3 cellular contexts compared by ENCODE assay signal in genomic region chr9:130624154-130624553, GRCh38.
A peak's percentile ranks its signal among the peaks of the same experiment; 100 is the strongest.
TF ChIP-seq lines count a peak whose summit lies in the region.

No MANE protein-coding gene starts in this region.

TF ChIP-seq in GM23338, 12 proteins besides CTCF, POLR2A, EP300 and RAD21 (continues in another document):
- TF ChIP-seq ZNF331 (CRISPR knock-in tag; IDR thresholded peaks at IDR 0.05; ENCODE audit: low read depth) (no peak), NANOG (IDR thresholded peaks at IDR 0.05; ENCODE audit: borderline replicate concordance) (no peak), ZNF114 (CRISPR knock-in tag; IDR thresholded peaks at IDR 0.05) (no peak), JUNB (IDR thresholded peaks at IDR 0.05; ENCODE audit: unreplicated experiment) (no peak), EZH2 (IDR thresholded peaks at IDR 0.05; ENCODE audit: low read depth, unreplicated experiment) (no peak), STAT1 (IDR thresholded peaks at IDR 0.05; ENCODE audit: unreplicated experiment) (no peak), POLR2AphosphoS5 (IDR thresholded peaks at IDR 0.05; ENCODE audit: low read depth) (no peak), REST (IDR thresholded peaks at IDR 0.05; ENCODE audit: unreplicated experiment) (no peak)

TF ChIP-seq in IMR-90, 13 proteins besides CTCF, POLR2A, EP300 and RAD21:
- TF ChIP-seq MAFK (IDR thresholded peaks at IDR 0.05; ENCODE audit: low read depth, low read length) (peak; percentile 21; the same call in 1 of the 2 replicates), FOS (IDR thresholded peaks at IDR 0.05; ENCODE audit: low read depth, low read length) (no peak)

TF ChIP-seq in liver, 16 proteins besides CTCF, POLR2A, EP300 and RAD21:
- TF ChIP-seq, protein P1, sequence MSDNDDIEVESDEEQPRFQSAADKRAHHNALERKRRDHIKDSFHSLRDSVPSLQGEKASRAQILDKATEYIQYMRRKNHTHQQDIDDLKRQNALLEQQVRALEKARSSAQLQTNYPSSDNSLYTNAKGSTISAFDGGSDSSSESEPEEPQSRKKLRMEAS (IDR thresholded peaks at IDR 0.05) = no peak
- TF ChIP-seq RXRA (IDR thresholded peaks at IDR 0.05) = no peak
- TF ChIP-seq YY1 (IDR thresholded peaks at IDR 0.05) = no peak
- TF ChIP-seq, protein P2, sequence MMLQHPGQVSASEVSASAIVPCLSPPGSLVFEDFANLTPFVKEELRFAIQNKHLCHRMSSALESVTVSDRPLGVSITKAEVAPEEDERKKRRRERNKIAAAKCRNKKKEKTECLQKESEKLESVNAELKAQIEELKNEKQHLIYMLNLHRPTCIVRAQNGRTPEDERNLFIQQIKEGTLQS (IDR thresholded peaks at IDR 0.05) = no peak
- TF ChIP-seq REST (IDR thresholded peaks at IDR 0.05) = no peak
- TF ChIP-seq, protein P3, sequence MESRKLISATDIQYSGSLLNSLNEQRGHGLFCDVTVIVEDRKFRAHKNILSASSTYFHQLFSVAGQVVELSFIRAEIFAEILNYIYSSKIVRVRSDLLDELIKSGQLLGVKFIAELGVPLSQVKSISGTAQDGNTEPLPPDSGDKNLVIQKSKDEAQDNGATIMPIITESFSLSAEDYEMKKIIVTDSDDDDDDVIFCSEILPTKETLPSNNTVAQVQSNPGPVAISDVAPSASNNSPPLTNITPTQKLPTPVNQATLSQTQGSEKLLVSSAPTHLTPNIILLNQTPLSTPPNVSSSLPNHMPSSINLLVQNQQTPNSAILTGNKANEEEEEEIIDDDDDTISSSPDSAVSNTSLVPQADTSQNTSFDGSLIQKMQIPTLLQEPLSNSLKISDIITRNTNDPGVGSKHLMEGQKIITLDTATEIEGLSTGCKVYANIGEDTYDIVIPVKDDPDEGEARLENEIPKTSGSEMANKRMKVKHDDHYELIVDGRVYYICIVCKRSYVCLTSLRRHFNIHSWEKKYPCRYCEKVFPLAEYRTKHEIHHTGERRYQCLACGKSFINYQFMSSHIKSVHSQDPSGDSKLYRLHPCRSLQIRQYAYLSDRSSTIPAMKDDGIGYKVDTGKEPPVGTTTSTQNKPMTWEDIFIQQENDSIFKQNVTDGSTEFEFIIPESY (IDR thresholded peaks at IDR 0.05) = no peak
- TF ChIP-seq TAF1 (conservative IDR thresholded peaks at IDR 0.05) = no peak
- no peak for TF ChIP-seq FOXA2 (IDR thresholded peaks at IDR 0.05)
- no peak for TF ChIP-seq HNF4G (IDR thresholded peaks at IDR 0.05)
- TF ChIP-seq NR2F2 (IDR thresholded peaks at IDR 0.05) = no peak
- TF ChIP-seq FOXA1 (IDR thresholded peaks at IDR 0.05) = no peak
- no peak for TF ChIP-seq JUND (IDR thresholded peaks at IDR 0.05)
- TF ChIP-seq HNF4A (conservative IDR thresholded peaks at IDR 0.05) = no peak
- TF ChIP-seq SP1 (IDR thresholded peaks at IDR 0.05) = no peak
- no peak for TF ChIP-seq GABPA (IDR thresholded peaks at IDR 0.05 in 1 of 2, conservative IDR thresholded peaks at IDR 0.05 in 1 of 2)
- no peak for TF ChIP-seq EGR1 (IDR thresholded peaks at IDR 0.05; ENCODE audit: low read depth in 2 of 2)
